In genomic region chr15:74885461-74885860, GRCh38 we compare ENCODE assay signal across 29 cellular contexts.
"Had no signal": no experiment of that assay in that cellular context is flagged by ENCODE, and none has a peak within 500 bp of the region (broad histone marks: within the 10 kb centered on the region; RNA-seq: fewer than 3 reads in every experiment).

No MANE protein-coding gene starts in this region.

- ATAC-seq: left cardiac atrium; left lobe of liver; lower lobe of right lung; natural killer cell; psoas muscle; sciatic nerve; stimulated activated naive B cell treated with anti-CD40 and anti-IgM and Interleukin-4, amounts not matched to agents 10 μg/mL and 1 μg/mL and 100 μg/mL, for 72 hours; stimulated activated naive CD8-positive, alpha-beta T cell treated with anti-CD3 and anti-CD28 coated beads, Interleukin-15, Interleukin-2, amounts not matched to agents 100 U/mL and 50 U/mL, for 24 hours had no signal

- H3K4me1 ChIP-seq: parathyroid adenoma had no signal

- H3K27ac ChIP-seq: lower lobe of right lung, neural progenitor cell, neutrophil, parathyroid adenoma, psoas muscle, stomach, testis, thyroid gland, transverse colon, upper lobe of right lung, uterus had no signal

- H3K79me2 ChIP-seq: parathyroid adenoma had no signal

- H3K4me3 ChIP-seq: lower lobe of right lung, neural progenitor cell, psoas muscle, skin epidermis, stomach, testis, thyroid gland, transverse colon, upper lobe of right lung, uterus had no signal

- H2AFZ ChIP-seq: neural progenitor cell, parathyroid adenoma had no signal

- H3K9me3 ChIP-seq: lower lobe of right lung, neutrophil, stomach, testis, thyroid gland, transverse colon, upper lobe of right lung, uterus had no signal

- H3K27me3 ChIP-seq: neutrophil, stomach, testis, thyroid gland, transverse colon, upper lobe of right lung, uterus had no signal

- H3K4me2 ChIP-seq: neural progenitor cell had no signal

- DNase-seq: hippocampal formation; kidney glomerular epithelial cell; left cardiac atrium; lower lobe of right lung; mammary epithelial cell; mesenchymal stem cell; naive B cell; natural killer cell; nephron progenitor cell; occipital lobe; stimulated activated CD4-positive, alpha-beta T cell treated with anti-CD3 and anti-CD28 coated beads, Interleukin-12 subunit alpha, Interleukin-12 subunit beta, amount 100 ng/mL, for 4 hours; stimulated activated CD4-positive, alpha-beta T cell treated with anti-CD3 and anti-CD28 coated beads, Interleukin-15, amount 100 ng/mL, for 24 hours; stimulated activated CD4-positive, alpha-beta T cell treated with anti-CD3 and anti-CD28 coated beads, Interleukin-2, amount 100 ng/mL, for 24 hours; stimulated activated CD4-positive, alpha-beta T cell treated with anti-CD3 and anti-CD28 coated beads, Interleukin-4, amount 100 ng/mL, for 1 hour; stimulated activated naive B cell treated with anti-CD40 and anti-IgM and Interleukin-4, amounts not matched to agents 10 μg/mL and 1 μg/mL and 100 μg/mL, for 72 hours; stimulated activated naive CD8-positive, alpha-beta T cell treated with anti-CD3 and anti-CD28 coated beads, Interleukin-15, Interleukin-2, amounts not matched to agents 100 U/mL and 50 U/mL, for 24 hours; stomach; testis; thyroid gland; transverse colon; upper lobe of right lung; uterus had no signal

- H3K36me3 ChIP-seq: lower lobe of right lung, neural progenitor cell, neutrophil, stomach, thyroid gland, transverse colon, upper lobe of right lung, uterus had no signal

- H3K9ac ChIP-seq: neural progenitor cell, parathyroid adenoma had no signal
